8 cellular contexts compared by ENCODE assay signal in the genomic region with DNA sequence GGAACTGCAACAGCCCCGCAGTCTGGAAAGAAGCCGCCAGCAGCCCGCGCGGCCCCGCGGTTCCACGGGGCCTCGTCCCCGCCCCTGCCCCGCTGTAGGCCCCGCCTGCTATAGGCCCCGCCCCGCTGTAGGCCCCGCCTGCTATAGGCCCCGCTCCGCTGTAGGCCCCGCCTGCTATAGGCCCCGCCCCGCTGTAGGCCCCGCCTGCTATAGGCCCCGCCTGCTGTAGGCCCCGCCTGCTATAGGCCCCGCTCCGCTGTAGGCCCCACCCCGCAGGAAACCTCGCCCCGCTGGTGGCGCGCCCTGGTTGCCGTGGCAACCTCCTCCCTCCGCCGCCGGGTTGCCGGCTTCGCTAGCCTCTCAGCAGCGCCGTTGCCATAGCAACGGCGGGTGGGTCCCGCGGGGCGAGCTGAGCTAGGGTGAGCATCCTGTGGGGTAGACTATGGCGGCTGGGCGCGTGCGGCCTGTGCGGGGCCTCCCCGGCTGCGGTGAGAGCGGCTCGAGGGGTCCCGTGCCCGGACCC. TPM values are rescaled to one million over a fixed set of nuclear protein-coding genes. Genes with fewer than 3 reads are reported as not detected.
DNase-seq lines count a peak whose midpoint lies in the region; ATAC-seq and TF ChIP-seq lines count a peak whose summit lies in the region.

No MANE protein-coding gene starts in this region.

- intact Hi-C loops in stomach (cut with DNase I; ENCODE audit: low total_unique reads) = no loop called here

- H3K9me3 ChIP-seq in SJSA1 (replicated peaks) (no peaks in the 10 kb centered on the region), stomach (no peaks in the 10 kb centered on the region)

- peak; percentile 82 for ATAC-seq in GM21723 (IDR thresholded peaks at IDR 0.05; ENCODE audit: unreplicated experiment)

- no peaks in the 10 kb centered on the region for H3K36me3 ChIP-seq in SJSA1
- no peaks in the 10 kb centered on the region for H3K36me3 ChIP-seq in stomach

- H3K27me3 ChIP-seq in SJSA1 (replicated peaks) (peaks cover 46% of the 10 kb centered on the region), stomach (peaks cover 0 to 47% (median 27%) of the 10 kb centered on the region in 3 donors)

- H3K27ac ChIP-seq in SJSA1 (no peak overlapping the region), stomach (no peak overlapping the region)

- H3K4me3 ChIP-seq in SJSA1 (no peak overlapping the region), stomach (peak overlapping the region; percentile 15 to 36 (median 28))

- WGBS in stomach, 5 donors = 1 to 6% (median 4%) methylated on average over 22 to 54 of the region's 54 CpGs

- no peak for TF ChIP-seq POLR2A in stomach (IDR thresholded peaks at IDR 0.05)

- no peak for TF ChIP-seq EP300 in stomach (IDR thresholded peaks at IDR 0.05)

- peaks cover 11% of the 10 kb centered on the region; the same call in 1 of the 2 replicates for H3K4me1 ChIP-seq in SJSA1 (replicated peaks)
- peaks cover 8 to 16% (median 14%) of the 10 kb centered on the region in 4 donors for H3K4me1 ChIP-seq in stomach

- DNase-seq in DMS 273 (lab: John Stamatoyannopoulos, UW; ENCODE audit: unreplicated experiment) (peak; percentile 99), LHCN-M2 (ENCODE audit: low read depth) (peak; percentile 37), SJSA1 (ENCODE audit: low read depth in 1 of 2, low spot score in 2 of 2) (peak; percentile 72 to 92), activated gamma-delta T cell treated with Interleukin-2 at 50 U/mL for 16 hours (peak; percentile 97), foreskin melanocyte (peak; percentile 72), non-pigmented ciliary epithelial cell (ENCODE audit: low read depth) (peak; percentile 38), stomach (peak; percentile 93)

- no peak for TF ChIP-seq CTCF in stomach (IDR thresholded peaks at IDR 0.05)

RNA-seq across cellular contexts. Expression of gene KIF1A, which starts 12.2 kb away (rescaled TPM):
- total RNA-seq in LHCN-M2 (2014; rRNA removed) (0.75 TPM in 1 of 2 replicates, not detected in the other), stomach (10 to 100 TPM in 1 of 5 donors, 1 to 10 TPM in 3, under 1 TPM in 1; 0.29 to 12.5 (median 3.9) TPM)
- not detected for polyA plus RNA-seq in LHCN-M2 (2012)
- total RNA-seq in SJSA1 (2014; rRNA removed; shearing (Covaris generic)) = not detected in 2 replicates
- polyA plus RNA-seq in stomach = 1 to 10 TPM in 1 of 3 donors, under 1 TPM in 2; 0.15 to 4.9 (median 0.63) TPM

RNA-seq across cellular contexts. Expression of gene AGXT, which starts 36.4 kb away (rescaled TPM):
- total RNA-seq in LHCN-M2 (2014; rRNA removed) = not detected in 2 replicates
- not detected for polyA plus RNA-seq in LHCN-M2 (2012)
- 0.26 TPM in 1 of 2 replicates, not detected in the other for total RNA-seq in SJSA1 (2014; rRNA removed; shearing (Covaris generic))
- total RNA-seq in stomach = not detected
- polyA plus RNA-seq in stomach = not detected

Comparison
In these comparisons a context has a peak if more than half of its experiments do, and no peak if none do; other contexts are left out.
1. DNase-seq: peak in every context shown above with its lines; median percentile 99 in DMS 273; 97 in activated gamma-delta T cell treated with Interleukin-2 at 50 U/mL for 16 hours; 93 in stomach; 82 in SJSA1; 72 in foreskin melanocyte; 38 in non-pigmented ciliary epithelial cell; 37 in LHCN-M2.